Comparison of ENCODE assay signal across 1 cellular context in the genomic region with DNA sequence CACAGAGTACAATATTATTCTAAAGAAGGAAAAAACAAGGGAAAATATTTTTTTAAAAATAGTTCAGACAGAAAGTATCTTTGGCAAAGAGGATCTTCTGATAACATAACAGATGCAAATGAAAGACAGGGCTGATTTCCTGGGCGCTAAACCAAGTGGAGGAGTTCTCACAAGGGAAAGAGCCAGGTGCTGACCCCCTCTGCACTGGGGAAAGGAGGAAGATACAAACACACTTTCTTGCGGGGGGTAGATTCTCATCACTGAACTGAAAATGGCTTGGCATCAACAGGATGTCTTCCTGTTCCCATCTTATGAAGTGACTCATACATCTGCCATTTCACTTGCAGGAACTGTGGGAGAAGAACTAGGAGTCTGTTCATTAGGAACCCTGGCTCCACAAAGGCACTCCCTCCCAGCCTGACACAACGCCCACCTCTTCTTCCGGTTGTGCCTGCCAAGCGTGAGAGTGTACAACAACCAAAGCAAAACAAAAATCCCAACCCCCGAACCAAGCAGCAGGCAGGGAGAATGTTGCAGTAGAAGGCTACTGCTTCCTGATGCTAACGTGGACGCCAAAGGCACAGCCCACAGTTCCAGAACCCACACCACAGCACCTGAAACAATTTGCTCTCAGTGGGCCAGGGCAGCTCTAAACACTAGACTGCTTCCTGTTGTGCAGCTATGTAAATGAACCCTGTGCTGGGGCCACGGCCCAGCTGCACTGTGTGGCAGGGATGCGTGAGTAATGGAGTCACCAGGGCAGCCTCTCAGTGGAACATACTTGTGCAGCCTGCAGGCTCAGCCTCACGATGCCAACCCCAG.
TF ChIP-seq lines count a peak whose summit lies in the region.

No MANE protein-coding gene starts in this region.

TF ChIP-seq in K562, 482 proteins besides CTCF, POLR2A, EP300 and RAD21 (continued from another document and continues in another):
- TF ChIP-seq, protein P1, sequence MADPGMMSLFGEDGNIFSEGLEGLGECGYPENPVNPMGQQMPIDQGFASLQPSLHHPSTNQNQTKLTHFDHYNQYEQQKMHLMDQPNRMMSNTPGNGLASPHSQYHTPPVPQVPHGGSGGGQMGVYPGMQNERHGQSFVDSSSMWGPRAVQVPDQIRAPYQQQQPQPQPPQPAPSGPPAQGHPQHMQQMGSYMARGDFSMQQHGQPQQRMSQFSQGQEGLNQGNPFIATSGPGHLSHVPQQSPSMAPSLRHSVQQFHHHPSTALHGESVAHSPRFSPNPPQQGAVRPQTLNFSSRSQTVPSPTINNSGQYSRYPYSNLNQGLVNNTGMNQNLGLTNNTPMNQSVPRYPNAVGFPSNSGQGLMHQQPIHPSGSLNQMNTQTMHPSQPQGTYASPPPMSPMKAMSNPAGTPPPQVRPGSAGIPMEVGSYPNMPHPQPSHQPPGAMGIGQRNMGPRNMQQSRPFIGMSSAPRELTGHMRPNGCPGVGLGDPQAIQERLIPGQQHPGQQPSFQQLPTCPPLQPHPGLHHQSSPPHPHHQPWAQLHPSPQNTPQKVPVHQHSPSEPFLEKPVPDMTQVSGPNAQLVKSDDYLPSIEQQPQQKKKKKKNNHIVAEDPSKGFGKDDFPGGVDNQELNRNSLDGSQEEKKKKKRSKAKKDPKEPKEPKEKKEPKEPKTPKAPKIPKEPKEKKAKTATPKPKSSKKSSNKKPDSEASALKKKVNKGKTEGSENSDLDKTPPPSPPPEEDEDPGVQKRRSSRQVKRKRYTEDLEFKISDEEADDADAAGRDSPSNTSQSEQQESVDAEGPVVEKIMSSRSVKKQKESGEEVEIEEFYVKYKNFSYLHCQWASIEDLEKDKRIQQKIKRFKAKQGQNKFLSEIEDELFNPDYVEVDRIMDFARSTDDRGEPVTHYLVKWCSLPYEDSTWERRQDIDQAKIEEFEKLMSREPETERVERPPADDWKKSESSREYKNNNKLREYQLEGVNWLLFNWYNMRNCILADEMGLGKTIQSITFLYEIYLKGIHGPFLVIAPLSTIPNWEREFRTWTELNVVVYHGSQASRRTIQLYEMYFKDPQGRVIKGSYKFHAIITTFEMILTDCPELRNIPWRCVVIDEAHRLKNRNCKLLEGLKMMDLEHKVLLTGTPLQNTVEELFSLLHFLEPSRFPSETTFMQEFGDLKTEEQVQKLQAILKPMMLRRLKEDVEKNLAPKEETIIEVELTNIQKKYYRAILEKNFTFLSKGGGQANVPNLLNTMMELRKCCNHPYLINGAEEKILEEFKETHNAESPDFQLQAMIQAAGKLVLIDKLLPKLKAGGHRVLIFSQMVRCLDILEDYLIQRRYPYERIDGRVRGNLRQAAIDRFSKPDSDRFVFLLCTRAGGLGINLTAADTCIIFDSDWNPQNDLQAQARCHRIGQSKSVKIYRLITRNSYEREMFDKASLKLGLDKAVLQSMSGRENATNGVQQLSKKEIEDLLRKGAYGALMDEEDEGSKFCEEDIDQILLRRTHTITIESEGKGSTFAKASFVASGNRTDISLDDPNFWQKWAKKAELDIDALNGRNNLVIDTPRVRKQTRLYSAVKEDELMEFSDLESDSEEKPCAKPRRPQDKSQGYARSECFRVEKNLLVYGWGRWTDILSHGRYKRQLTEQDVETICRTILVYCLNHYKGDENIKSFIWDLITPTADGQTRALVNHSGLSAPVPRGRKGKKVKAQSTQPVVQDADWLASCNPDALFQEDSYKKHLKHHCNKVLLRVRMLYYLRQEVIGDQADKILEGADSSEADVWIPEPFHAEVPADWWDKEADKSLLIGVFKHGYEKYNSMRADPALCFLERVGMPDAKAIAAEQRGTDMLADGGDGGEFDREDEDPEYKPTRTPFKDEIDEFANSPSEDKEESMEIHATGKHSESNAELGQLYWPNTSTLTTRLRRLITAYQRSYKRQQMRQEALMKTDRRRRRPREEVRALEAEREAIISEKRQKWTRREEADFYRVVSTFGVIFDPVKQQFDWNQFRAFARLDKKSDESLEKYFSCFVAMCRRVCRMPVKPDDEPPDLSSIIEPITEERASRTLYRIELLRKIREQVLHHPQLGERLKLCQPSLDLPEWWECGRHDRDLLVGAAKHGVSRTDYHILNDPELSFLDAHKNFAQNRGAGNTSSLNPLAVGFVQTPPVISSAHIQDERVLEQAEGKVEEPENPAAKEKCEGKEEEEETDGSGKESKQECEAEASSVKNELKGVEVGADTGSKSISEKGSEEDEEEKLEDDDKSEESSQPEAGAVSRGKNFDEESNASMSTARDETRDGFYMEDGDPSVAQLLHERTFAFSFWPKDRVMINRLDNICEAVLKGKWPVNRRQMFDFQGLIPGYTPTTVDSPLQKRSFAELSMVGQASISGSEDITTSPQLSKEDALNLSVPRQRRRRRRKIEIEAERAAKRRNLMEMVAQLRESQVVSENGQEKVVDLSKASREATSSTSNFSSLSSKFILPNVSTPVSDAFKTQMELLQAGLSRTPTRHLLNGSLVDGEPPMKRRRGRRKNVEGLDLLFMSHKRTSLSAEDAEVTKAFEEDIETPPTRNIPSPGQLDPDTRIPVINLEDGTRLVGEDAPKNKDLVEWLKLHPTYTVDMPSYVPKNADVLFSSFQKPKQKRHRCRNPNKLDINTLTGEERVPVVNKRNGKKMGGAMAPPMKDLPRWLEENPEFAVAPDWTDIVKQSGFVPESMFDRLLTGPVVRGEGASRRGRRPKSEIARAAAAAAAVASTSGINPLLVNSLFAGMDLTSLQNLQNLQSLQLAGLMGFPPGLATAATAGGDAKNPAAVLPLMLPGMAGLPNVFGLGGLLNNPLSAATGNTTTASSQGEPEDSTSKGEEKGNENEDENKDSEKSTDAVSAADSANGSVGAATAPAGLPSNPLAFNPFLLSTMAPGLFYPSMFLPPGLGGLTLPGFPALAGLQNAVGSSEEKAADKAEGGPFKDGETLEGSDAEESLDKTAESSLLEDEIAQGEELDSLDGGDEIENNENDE (IDR thresholded peaks at IDR 0.05; ENCODE audit: low read depth, low read length) = no peak
- peak; percentile 80 for TF ChIP-seq EGR1 (conservative IDR thresholded peaks at IDR 0.05)
- TF ChIP-seq TGIF2 (CRISPR knock-in tag; IDR thresholded peaks at IDR 0.05) = no peak
- TF ChIP-seq EWSR1 (IDR thresholded peaks at IDR 0.05; ENCODE audit: borderline replicate concordance, low read depth, partially characterized antibody) = no peak
- TF ChIP-seq, protein P2, sequence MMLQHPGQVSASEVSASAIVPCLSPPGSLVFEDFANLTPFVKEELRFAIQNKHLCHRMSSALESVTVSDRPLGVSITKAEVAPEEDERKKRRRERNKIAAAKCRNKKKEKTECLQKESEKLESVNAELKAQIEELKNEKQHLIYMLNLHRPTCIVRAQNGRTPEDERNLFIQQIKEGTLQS (IDR thresholded peaks at IDR 0.05) = peak; percentile 61
- TF ChIP-seq, protein P2 (CRISPR knock-in tag; conservative IDR thresholded peaks at IDR 0.05) = no peak
- TF ChIP-seq, protein P3, sequence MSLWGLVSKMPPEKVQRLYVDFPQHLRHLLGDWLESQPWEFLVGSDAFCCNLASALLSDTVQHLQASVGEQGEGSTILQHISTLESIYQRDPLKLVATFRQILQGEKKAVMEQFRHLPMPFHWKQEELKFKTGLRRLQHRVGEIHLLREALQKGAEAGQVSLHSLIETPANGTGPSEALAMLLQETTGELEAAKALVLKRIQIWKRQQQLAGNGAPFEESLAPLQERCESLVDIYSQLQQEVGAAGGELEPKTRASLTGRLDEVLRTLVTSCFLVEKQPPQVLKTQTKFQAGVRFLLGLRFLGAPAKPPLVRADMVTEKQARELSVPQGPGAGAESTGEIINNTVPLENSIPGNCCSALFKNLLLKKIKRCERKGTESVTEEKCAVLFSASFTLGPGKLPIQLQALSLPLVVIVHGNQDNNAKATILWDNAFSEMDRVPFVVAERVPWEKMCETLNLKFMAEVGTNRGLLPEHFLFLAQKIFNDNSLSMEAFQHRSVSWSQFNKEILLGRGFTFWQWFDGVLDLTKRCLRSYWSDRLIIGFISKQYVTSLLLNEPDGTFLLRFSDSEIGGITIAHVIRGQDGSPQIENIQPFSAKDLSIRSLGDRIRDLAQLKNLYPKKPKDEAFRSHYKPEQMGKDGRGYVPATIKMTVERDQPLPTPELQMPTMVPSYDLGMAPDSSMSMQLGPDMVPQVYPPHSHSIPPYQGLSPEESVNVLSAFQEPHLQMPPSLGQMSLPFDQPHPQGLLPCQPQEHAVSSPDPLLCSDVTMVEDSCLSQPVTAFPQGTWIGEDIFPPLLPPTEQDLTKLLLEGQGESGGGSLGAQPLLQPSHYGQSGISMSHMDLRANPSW (CRISPR knock-in tag; IDR thresholded peaks at IDR 0.05) = no peak
- TF ChIP-seq, protein P4, sequence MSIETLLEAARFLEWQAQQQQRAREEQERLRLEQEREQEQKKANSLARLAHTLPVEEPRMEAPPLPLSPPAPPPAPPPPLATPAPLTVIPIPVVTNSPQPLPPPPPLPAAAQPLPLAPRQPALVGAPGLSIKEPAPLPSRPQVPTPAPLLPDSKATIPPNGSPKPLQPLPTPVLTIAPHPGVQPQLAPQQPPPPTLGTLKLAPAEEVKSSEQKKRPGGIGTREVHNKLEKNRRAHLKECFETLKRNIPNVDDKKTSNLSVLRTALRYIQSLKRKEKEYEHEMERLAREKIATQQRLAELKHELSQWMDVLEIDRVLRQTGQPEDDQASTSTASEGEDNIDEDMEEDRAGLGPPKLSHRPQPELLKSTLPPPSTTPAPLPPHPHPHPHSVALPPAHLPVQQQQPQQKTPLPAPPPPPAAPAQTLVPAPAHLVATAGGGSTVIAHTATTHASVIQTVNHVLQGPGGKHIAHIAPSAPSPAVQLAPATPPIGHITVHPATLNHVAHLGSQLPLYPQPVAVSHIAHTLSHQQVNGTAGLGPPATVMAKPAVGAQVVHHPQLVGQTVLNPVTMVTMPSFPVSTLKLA (conservative IDR thresholded peaks at IDR 0.05) = 0 out of 4 replicates have a peak, but pooled peaks of 1 of the 2 experiments have one; percentile 1
- no peak for TF ChIP-seq NFXL1 (CRISPR knock-in tag; IDR thresholded peaks at IDR 0.05)
- TF ChIP-seq ZNF133 (CRISPR knock-in tag; IDR thresholded peaks at IDR 0.05) = no peak
- TF ChIP-seq OTX1 (CRISPR knock-in tag; IDR thresholded peaks at IDR 0.05) = 0 out of 2 replicates have a peak, but pooled peaks have one; percentile 14
- TF ChIP-seq, protein P5, sequence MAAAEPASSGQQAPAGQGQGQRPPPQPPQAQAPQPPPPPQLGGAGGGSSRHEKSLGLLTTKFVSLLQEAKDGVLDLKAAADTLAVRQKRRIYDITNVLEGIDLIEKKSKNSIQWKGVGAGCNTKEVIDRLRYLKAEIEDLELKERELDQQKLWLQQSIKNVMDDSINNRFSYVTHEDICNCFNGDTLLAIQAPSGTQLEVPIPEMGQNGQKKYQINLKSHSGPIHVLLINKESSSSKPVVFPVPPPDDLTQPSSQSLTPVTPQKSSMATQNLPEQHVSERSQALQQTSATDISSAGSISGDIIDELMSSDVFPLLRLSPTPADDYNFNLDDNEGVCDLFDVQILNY (CRISPR knock-in tag; IDR thresholded peaks at IDR 0.05) = no peak
- TF ChIP-seq BHLHE40 (IDR thresholded peaks at IDR 0.05; ENCODE audit: low read length) = no peak
- no peak for TF ChIP-seq ZNF507 (tag; conservative IDR thresholded peaks at IDR 0.05)
- TF ChIP-seq, protein P6, sequence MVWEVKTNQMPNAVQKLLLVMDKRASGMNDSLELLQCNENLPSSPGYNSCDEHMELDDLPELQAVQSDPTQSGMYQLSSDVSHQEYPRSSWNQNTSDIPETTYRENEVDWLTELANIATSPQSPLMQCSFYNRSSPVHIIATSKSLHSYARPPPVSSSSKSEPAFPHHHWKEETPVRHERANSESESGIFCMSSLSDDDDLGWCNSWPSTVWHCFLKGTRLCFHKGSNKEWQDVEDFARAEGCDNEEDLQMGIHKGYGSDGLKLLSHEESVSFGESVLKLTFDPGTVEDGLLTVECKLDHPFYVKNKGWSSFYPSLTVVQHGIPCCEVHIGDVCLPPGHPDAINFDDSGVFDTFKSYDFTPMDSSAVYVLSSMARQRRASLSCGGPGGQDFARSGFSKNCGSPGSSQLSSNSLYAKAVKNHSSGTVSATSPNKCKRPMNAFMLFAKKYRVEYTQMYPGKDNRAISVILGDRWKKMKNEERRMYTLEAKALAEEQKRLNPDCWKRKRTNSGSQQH (CRISPR knock-in tag; IDR thresholded peaks at IDR 0.05) = 0 out of 2 replicates have a peak, but pooled peaks have one; percentile 29
- TF ChIP-seq, protein P7, sequence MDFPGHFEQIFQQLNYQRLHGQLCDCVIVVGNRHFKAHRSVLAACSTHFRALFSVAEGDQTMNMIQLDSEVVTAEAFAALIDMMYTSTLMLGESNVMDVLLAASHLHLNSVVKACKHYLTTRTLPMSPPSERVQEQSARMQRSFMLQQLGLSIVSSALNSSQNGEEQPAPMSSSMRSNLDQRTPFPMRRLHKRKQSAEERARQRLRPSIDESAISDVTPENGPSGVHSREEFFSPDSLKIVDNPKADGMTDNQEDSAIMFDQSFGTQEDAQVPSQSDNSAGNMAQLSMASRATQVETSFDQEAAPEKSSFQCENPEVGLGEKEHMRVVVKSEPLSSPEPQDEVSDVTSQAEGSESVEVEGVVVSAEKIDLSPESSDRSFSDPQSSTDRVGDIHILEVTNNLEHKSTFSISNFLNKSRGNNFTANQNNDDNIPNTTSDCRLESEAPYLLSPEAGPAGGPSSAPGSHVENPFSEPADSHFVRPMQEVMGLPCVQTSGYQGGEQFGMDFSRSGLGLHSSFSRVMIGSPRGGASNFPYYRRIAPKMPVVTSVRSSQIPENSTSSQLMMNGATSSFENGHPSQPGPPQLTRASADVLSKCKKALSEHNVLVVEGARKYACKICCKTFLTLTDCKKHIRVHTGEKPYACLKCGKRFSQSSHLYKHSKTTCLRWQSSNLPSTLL (IDR thresholded peaks at IDR 0.05) = no peak
- TF ChIP-seq, protein P8, sequence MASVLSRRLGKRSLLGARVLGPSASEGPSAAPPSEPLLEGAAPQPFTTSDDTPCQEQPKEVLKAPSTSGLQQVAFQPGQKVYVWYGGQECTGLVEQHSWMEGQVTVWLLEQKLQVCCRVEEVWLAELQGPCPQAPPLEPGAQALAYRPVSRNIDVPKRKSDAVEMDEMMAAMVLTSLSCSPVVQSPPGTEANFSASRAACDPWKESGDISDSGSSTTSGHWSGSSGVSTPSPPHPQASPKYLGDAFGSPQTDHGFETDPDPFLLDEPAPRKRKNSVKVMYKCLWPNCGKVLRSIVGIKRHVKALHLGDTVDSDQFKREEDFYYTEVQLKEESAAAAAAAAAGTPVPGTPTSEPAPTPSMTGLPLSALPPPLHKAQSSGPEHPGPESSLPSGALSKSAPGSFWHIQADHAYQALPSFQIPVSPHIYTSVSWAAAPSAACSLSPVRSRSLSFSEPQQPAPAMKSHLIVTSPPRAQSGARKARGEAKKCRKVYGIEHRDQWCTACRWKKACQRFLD (CRISPR knock-in tag; IDR thresholded peaks at IDR 0.05) = peak; percentile 75
- TF ChIP-seq NONO (IDR thresholded peaks at IDR 0.05; ENCODE audit: low read depth in 2 of 2, low read length in 1 of 2) = no peak; a peak in 1 of 4 replicates
- TF ChIP-seq ZBTB8A (IDR thresholded peaks at IDR 0.05; ENCODE audit: partially characterized antibody) = no peak
- TF ChIP-seq ADNP (tag; IDR thresholded peaks at IDR 0.05) = no peak
- no peak for TF ChIP-seq NR3C1 (CRISPR knock-in tag; IDR thresholded peaks at IDR 0.05)
- TF ChIP-seq WHSC1 (IDR thresholded peaks at IDR 0.05; ENCODE audit: low read length) = no peak
- no peak for TF ChIP-seq SMC3 (conservative IDR thresholded peaks at IDR 0.05; ENCODE audit: insufficient read depth, low read depth, low read length)
- TF ChIP-seq, protein P9, sequence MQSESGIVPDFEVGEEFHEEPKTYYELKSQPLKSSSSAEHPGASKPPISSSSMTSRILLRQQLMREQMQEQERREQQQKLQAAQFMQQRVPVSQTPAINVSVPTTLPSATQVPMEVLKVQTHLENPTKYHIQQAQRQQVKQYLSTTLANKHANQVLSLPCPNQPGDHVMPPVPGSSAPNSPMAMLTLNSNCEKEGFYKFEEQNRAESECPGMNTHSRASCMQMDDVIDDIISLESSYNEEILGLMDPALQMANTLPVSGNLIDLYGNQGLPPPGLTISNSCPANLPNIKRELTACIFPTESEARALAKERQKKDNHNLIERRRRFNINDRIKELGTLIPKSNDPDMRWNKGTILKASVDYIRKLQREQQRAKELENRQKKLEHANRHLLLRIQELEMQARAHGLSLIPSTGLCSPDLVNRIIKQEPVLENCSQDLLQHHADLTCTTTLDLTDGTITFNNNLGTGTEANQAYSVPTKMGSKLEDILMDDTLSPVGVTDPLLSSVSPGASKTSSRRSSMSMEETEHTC (IDR thresholded peaks at IDR 0.05) = no peak
- TF ChIP-seq ZNF197 (CRISPR knock-in tag; IDR thresholded peaks at IDR 0.05; ENCODE audit: low read depth) = no peak
